In genomic region chr16:11824362-11824761, GRCh38 we compare ENCODE assay signal across 1 cellular context.
A peak's percentile ranks its signal among the peaks of the same experiment; 100 is the strongest.
TF ChIP-seq lines count a peak whose summit lies in the region.

No MANE protein-coding gene starts in this region.

TF ChIP-seq in HepG2, 621 proteins besides CTCF, POLR2A, EP300 and RAD21 (continued from another document and continues in another):
- no peak for TF ChIP-seq LRRFIP1 (CRISPR knock-in tag; conservative IDR thresholded peaks at IDR 0.05)
- TF ChIP-seq GMEB1 (CRISPR knock-in tag; IDR thresholded peaks at IDR 0.05; ENCODE audit: borderline replicate concordance) = no peak
- peak; percentile 36; the same call in 1 of the 2 replicates for TF ChIP-seq ZNF670 (CRISPR knock-in tag; IDR thresholded peaks at IDR 0.05; ENCODE audit: borderline replicate concordance)
- TF ChIP-seq HDAC1 (CRISPR knock-in tag; IDR thresholded peaks at IDR 0.05) = peak; percentile 63
- TF ChIP-seq DDIT3 (CRISPR knock-in tag; IDR thresholded peaks at IDR 0.05) = no peak
- TF ChIP-seq FOXO1 (CRISPR knock-in tag; IDR thresholded peaks at IDR 0.05) = peak; percentile 74
- TF ChIP-seq FOXM1 (CRISPR knock-in tag; IDR thresholded peaks at IDR 0.05) = no peak
- peak; percentile 50 for TF ChIP-seq XRCC5 (optimal IDR thresholded peaks at IDR 0.05; ENCODE audit: low read length)
- TF ChIP-seq ELF3 (CRISPR knock-in tag; IDR thresholded peaks at IDR 0.05) = 0 out of 2 replicates have a peak, but pooled peaks have one; percentile 32
- TF ChIP-seq SRSF4 (IDR thresholded peaks at IDR 0.05; ENCODE audit: low read depth, low read length, poor library complexity, severe bottlenecking) = no peak
- TF ChIP-seq NCOA1 (CRISPR knock-in tag; IDR thresholded peaks at IDR 0.05) = no peak
- 0 out of 2 replicates have a peak, but pooled peaks have one; percentile 25 for TF ChIP-seq REPIN1 (CRISPR knock-in tag; IDR thresholded peaks at IDR 0.05; ENCODE audit: borderline replicate concordance, low read depth)
- TF ChIP-seq CEBPB (IDR thresholded peaks at IDR 0.05; ENCODE audit: borderline replicate concordance, low read depth, low read length) = peak; percentile 97
- 0 out of 2 replicates have a peak, but pooled peaks have one; percentile 24 for TF ChIP-seq DRAP1 (CRISPR knock-in tag; IDR thresholded peaks at IDR 0.05)
- no peak for TF ChIP-seq ZNF775 (CRISPR knock-in tag; IDR thresholded peaks at IDR 0.05; ENCODE audit: borderline replicate concordance)
- peak; percentile 40; the same call in 1 of the 2 replicates for TF ChIP-seq FOXK1 (CRISPR knock-in tag; IDR thresholded peaks at IDR 0.05; ENCODE audit: borderline replicate concordance, low read depth)
- TF ChIP-seq ATF7-NPFF (CRISPR knock-in tag; IDR thresholded peaks at IDR 0.05; ENCODE audit: low read depth) = no peak
- peak; percentile 55; the same call in 1 of the 2 replicates for TF ChIP-seq HNF4G (IDR thresholded peaks at IDR 0.05; ENCODE audit: borderline replicate concordance, low read depth, low read length)
- no peak for TF ChIP-seq HNF4G (CRISPR knock-in tag; IDR thresholded peaks at IDR 0.05; ENCODE audit: borderline replicate concordance, low read depth)
- TF ChIP-seq SMAD3 (CRISPR knock-in tag; IDR thresholded peaks at IDR 0.05) = peak; percentile 75; the same call in 1 of the 2 replicates
- TF ChIP-seq TBX3 (IDR thresholded peaks at IDR 0.05; ENCODE audit: borderline replicate concordance) = 0 out of 2 replicates have a peak, but pooled peaks have one; percentile 32
- peak; percentile 73 for TF ChIP-seq SKI (IDR thresholded peaks at IDR 0.05; ENCODE audit: partially characterized antibody)
- TF ChIP-seq ONECUT2 (CRISPR knock-in tag; IDR thresholded peaks at IDR 0.05) = no peak
- peak; percentile 78; the same call in 1 of the 2 replicates for TF ChIP-seq ZBTB34 (CRISPR knock-in tag; IDR thresholded peaks at IDR 0.05)
- peak; percentile 59; the same call in 1 of the 2 replicates for TF ChIP-seq ZNF614 (CRISPR knock-in tag; IDR thresholded peaks at IDR 0.05; ENCODE audit: borderline replicate concordance)
- TF ChIP-seq ATF4 (CRISPR knock-in tag; IDR thresholded peaks at IDR 0.05) = peak in 1 of 2 experiments; percentile 28; a peak in 1 of 4 replicates
- peak; percentile 50 for TF ChIP-seq TBL1XR1 (IDR thresholded peaks at IDR 0.05; ENCODE audit: borderline replicate concordance, low read length, partially characterized antibody)
- TF ChIP-seq TFE3 (CRISPR knock-in tag; IDR thresholded peaks at IDR 0.05) = no peak
- TF ChIP-seq ZBTB7B (CRISPR knock-in tag; IDR thresholded peaks at IDR 0.05) = peak; percentile 43; the same call in 1 of the 2 replicates
- peak; percentile 25; the same call in 1 of the 2 replicates for TF ChIP-seq TBX2 (CRISPR knock-in tag; IDR thresholded peaks at IDR 0.05; ENCODE audit: borderline replicate concordance)
- no peak for TF ChIP-seq ZNF138 (CRISPR knock-in tag; IDR thresholded peaks at IDR 0.05; ENCODE audit: low read depth)
- TF ChIP-seq CERS6 (CRISPR knock-in tag; IDR thresholded peaks at IDR 0.05) = no peak
- peak; percentile 81 for TF ChIP-seq HMG20A (CRISPR knock-in tag; IDR thresholded peaks at IDR 0.05; ENCODE audit: borderline replicate concordance)
- no peak for TF ChIP-seq ZNF761 (CRISPR knock-in tag; conservative IDR thresholded peaks at IDR 0.05)
- peak; percentile 70 for TF ChIP-seq HDAC2 (CRISPR knock-in tag; IDR thresholded peaks at IDR 0.05)
- TF ChIP-seq SOX13 (IDR thresholded peaks at IDR 0.05) = no peak
- peak in 1 of 2 experiments; percentile 63; a peak in 2 of 4 replicates for TF ChIP-seq SOX13 (CRISPR knock-in tag; conservative IDR thresholded peaks at IDR 0.05 in 1 of 2, IDR thresholded peaks at IDR 0.05 in 1 of 2)
- peak; percentile 63; the same call in 1 of the 2 replicates for TF ChIP-seq MEF2D (CRISPR knock-in tag; IDR thresholded peaks at IDR 0.05)
- 0 out of 2 replicates have a peak, but pooled peaks have one; percentile 27 for TF ChIP-seq ELF1 (CRISPR knock-in tag; IDR thresholded peaks at IDR 0.05)
- peak; percentile 42 for TF ChIP-seq TEAD3 (CRISPR knock-in tag; optimal IDR thresholded peaks at IDR 0.05; ENCODE audit: borderline replicate concordance)
- no peak for TF ChIP-seq MIER3 (CRISPR knock-in tag; IDR thresholded peaks at IDR 0.05; ENCODE audit: borderline replicate concordance)
- TF ChIP-seq NR2F6 (IDR thresholded peaks at IDR 0.05) = peak; percentile 20; the same call in 1 of the 2 replicates
- peak; percentile 63; the same call in 1 of the 2 replicates for TF ChIP-seq NR2F6 (CRISPR knock-in tag; IDR thresholded peaks at IDR 0.05)
- no peak for TF ChIP-seq KDM4B (CRISPR knock-in tag; IDR thresholded peaks at IDR 0.05)
- TF ChIP-seq ZNF234 (CRISPR knock-in tag; conservative IDR thresholded peaks at IDR 0.05) = 0 out of 2 replicates have a peak, but pooled peaks have one; percentile 19
- peak; percentile 47; the same call in 1 of the 3 replicates for TF ChIP-seq MXI1 (IDR thresholded peaks at IDR 0.05; ENCODE audit: borderline replicate concordance, low read depth, low read length)
- TF ChIP-seq ZBTB37 (CRISPR knock-in tag; IDR thresholded peaks at IDR 0.05) = peak; percentile 43; the same call in 1 of the 2 replicates
- no peak for TF ChIP-seq HBP1 (CRISPR knock-in tag; IDR thresholded peaks at IDR 0.05; ENCODE audit: low read depth)
- no peak for TF ChIP-seq ZNF530 (CRISPR knock-in tag; IDR thresholded peaks at IDR 0.05; ENCODE audit: low read depth)
- 0 out of 2 replicates have a peak, but pooled peaks have one; percentile 1 for TF ChIP-seq FOXP1 (IDR thresholded peaks at IDR 0.05)
- TF ChIP-seq FOXP1 (CRISPR knock-in tag; IDR thresholded peaks at IDR 0.05) = peak; percentile 43; the same call in 1 of the 2 replicates
- TF ChIP-seq TFAP4 (IDR thresholded peaks at IDR 0.05; ENCODE audit: borderline replicate concordance, low read depth) = peak; percentile 84; the same call in 1 of the 2 replicates
- TF ChIP-seq SALL1 (CRISPR knock-in tag; IDR thresholded peaks at IDR 0.05) = peak; percentile 87
- TF ChIP-seq HOXA3 (CRISPR knock-in tag; IDR thresholded peaks at IDR 0.05) = 0 out of 2 replicates have a peak, but pooled peaks have one; percentile 31
